7 cellular contexts compared by ENCODE assay signal in the genomic region with DNA sequence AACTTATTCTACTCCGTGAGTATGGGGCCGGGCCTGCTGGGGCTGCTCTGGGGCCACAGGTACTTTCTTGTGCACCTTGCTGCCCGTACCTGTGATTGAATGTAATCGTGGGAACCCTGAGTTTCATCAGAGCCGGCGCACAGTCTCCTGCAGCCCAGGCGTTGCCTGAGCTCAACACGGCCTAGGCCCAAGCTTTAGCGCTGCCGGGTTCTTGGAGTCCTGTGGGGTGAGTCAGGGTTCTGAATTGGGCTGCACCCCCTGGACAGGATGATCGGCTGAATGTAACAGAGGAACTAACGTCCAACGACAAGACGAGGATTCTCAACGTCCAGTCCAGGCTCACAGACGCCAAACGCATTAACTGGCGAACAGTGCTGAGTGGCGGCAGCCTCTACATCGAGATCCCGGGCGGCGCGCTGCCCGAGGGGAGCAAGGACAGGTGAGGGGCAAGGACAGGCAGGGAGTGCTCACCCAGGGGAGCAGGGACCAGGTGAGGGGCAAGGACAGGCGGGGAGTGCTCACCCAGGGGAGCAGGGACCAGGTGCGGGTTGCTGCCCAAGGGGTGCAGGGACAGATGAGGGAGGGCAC. TPM values are rescaled to one million over a fixed set of nuclear protein-coding genes. Genes with fewer than 3 reads are reported as not detected.
DNase-seq lines count a peak whose midpoint lies in the region; ATAC-seq and TF ChIP-seq lines count a peak whose summit lies in the region.

No MANE protein-coding gene starts in this region.

- H3K79me2 ChIP-seq in GM23248 (ENCODE audit: insufficient read depth), result peaks cover 78% of the 10 kb centered on the region

- H3K36me3 ChIP-seq in GM23248 (ENCODE audit: low read depth) (no peaks in the 10 kb centered on the region; the same call in 1 of the 2 replicates), SJSA1 (peaks cover 71% of the 10 kb centered on the region)
- H3K36me3 ChIP-seq in effector memory CD4-positive, alpha-beta T cell (ENCODE audit: control insufficient read depth, insufficient read depth, low read length), result peaks cover 23% of the 10 kb centered on the region

- H3K9ac ChIP-seq in GM23248, result peak overlapping the region; percentile 99

- H3K36me3 Mint-ChIP-seq in nephron progenitor cell (ENCODE audit: low read depth), result peaks cover 19% of the 10 kb centered on the region

- H3K9me2 ChIP-seq in GM23248 (ENCODE audit: insufficient read depth), result no peaks in the 10 kb centered on the region

- no peaks in the 10 kb centered on the region for H3K27me3 ChIP-seq in GM23248 (replicated peaks; ENCODE audit: insufficient read depth)
- no peaks in the 10 kb centered on the region for H3K27me3 ChIP-seq in SJSA1 (replicated peaks)
- H3K27me3 ChIP-seq in effector memory CD4-positive, alpha-beta T cell (replicated peaks; ENCODE audit: control insufficient read depth, insufficient read depth, low read length, poor library complexity, severe bottlenecking), result no peaks in the 10 kb centered on the region

- no peak overlapping the region for H2AFZ ChIP-seq in GM23248

- H3K4me1 ChIP-seq in GM23248 (ENCODE audit: insufficient read depth) (peaks cover 21% of the 10 kb centered on the region), SJSA1 (replicated peaks) (peaks cover 29% of the 10 kb centered on the region)
- H3K4me1 ChIP-seq in effector memory CD4-positive, alpha-beta T cell (ENCODE audit: control insufficient read depth, insufficient read depth, low read length, poor library complexity, severe bottlenecking), result peaks cover 26% of the 10 kb centered on the region

- no peaks in the 10 kb centered on the region for H3K9me3 Mint-ChIP-seq in nephron progenitor cell

- peaks cover 50% of the 10 kb centered on the region for H3K4me1 Mint-ChIP-seq in nephron progenitor cell

- H3K27ac ChIP-seq in GM23248, result peak overlapping the region; percentile 95
- no peak overlapping the region for H3K27ac ChIP-seq in SJSA1
- peak overlapping the region; percentile 93 for H3K27ac ChIP-seq in effector memory CD4-positive, alpha-beta T cell (ENCODE audit: insufficient read depth, low read length, poor library complexity, severe bottlenecking)

- peak overlapping the region; percentile 92 for H3K4me3 ChIP-seq in GM23248
- H3K4me3 ChIP-seq in SJSA1, result peak overlapping the region; percentile 92
- peak overlapping the region; percentile 100 for H3K4me3 ChIP-seq in effector memory CD4-positive, alpha-beta T cell (ENCODE audit: insufficient read depth, low read depth, low read length, poor library complexity, severe bottlenecking)

- TF ChIP-seq CTCF in nephron progenitor cell (IDR thresholded peaks at IDR 0.05), result no peak

- peak overlapping the region; percentile 83 for H3K4me3 Mint-ChIP-seq in nephron progenitor cell

- peaks cover 6% of the 10 kb centered on the region for H3F3A ChIP-seq in GM23248 (ENCODE audit: insufficient read depth)

- no peak overlapping the region for H3K27ac Mint-ChIP-seq in nephron progenitor cell

- ATAC-seq in GM18520 (IDR thresholded peaks at IDR 0.05; ENCODE audit: unreplicated experiment), result no peak

- H3K9me3 ChIP-seq in GM23248 (ENCODE audit: low read depth) (no peaks in the 10 kb centered on the region), SJSA1 (replicated peaks) (no peaks in the 10 kb centered on the region)
- H3K9me3 ChIP-seq in effector memory CD4-positive, alpha-beta T cell (ENCODE audit: control insufficient read depth, low read length), result no peaks in the 10 kb centered on the region

- H3K27me3 Mint-ChIP-seq in nephron progenitor cell (ENCODE audit: low read depth, poor library complexity), result peaks cover 16% of the 10 kb centered on the region

- H4K20me1 ChIP-seq in GM23248 (ENCODE audit: insufficient read depth), result peaks cover 15% of the 10 kb centered on the region

- in situ Hi-C loops in GM23248 (cut with MboI), result no loop called here

- peak overlapping the region; percentile 91 for H3K4me2 ChIP-seq in GM23248 (ENCODE audit: unreplicated experiment)

- WGBS in GM23248 (ENCODE audit: low coverage in 1 of 2, low lambda C conversion rate in 2 of 2, missing lambda C conversion rate in 2 of 2), 2 experiments, result 30 to 32% methylated on average over 27 of the region's 27 CpGs

- DNase-seq in GM23248 (peak; percentile 89), SJSA1 (ENCODE audit: low read depth in 1 of 2, low spot score in 2 of 2) (no peak), nephron progenitor cell (no peak)
- DNase-seq in effector memory CD4-positive, alpha-beta T cell, result no peak
- DNase-seq in stimulated activated CD4-positive, alpha-beta T cell treated with anti-CD3 and anti-CD28 coated beads, Interleukin-2, amount 100 ng/mL, for 48 hours, result no peak
- DNase-seq in NK-92 treated with Interleukin-12 subunit alpha and Interleukin-12 subunit beta, amount 100 ng/mL, for 24 hours (lab: John Stamatoyannopoulos, UW), result no peak

RNA-seq across cellular contexts. Expression of a gene that starts 10.4 kb away (rescaled TPM):
- total RNA-seq in GM23248 (2014; rRNA removed; shearing (Covaris generic)), result not detected in 2 replicates
- polyA plus RNA-seq in GM23248 (2016; fragmentation: Nextera tagmentation; extraction: Ambion mirVana), result 0.19 TPM in 1 of 2 replicates, not detected in the other
- total RNA-seq in SJSA1 (2014; rRNA removed; shearing (Covaris generic)), result not detected in 2 replicates

RNA-seq across cellular contexts. Expression of a gene that starts 15.4 kb away (rescaled TPM):
- not detected in 2 replicates for total RNA-seq in GM23248 (2014; rRNA removed; shearing (Covaris generic))
- 0.41 TPM in 1 of 2 replicates, not detected in the other for polyA plus RNA-seq in GM23248 (2016; fragmentation: Nextera tagmentation; extraction: Ambion mirVana)
- total RNA-seq in SJSA1 (2014; rRNA removed; shearing (Covaris generic)), result not detected in 2 replicates

RNA-seq across cellular contexts. Expression of a gene that starts 22.5 kb away (rescaled TPM):
- not detected in 2 replicates for total RNA-seq in GM23248 (2014; rRNA removed; shearing (Covaris generic))
- polyA plus RNA-seq in GM23248 (2016; fragmentation: Nextera tagmentation; extraction: Ambion mirVana), result not detected in 2 replicates
- total RNA-seq in SJSA1 (2014; rRNA removed; shearing (Covaris generic)), result 0.58 TPM in 1 of 2 replicates, not detected in the other

RNA-seq across cellular contexts. Expression of a gene that starts 35.0 kb away (rescaled TPM):
- 20.9 and 26.7 TPM in 2 replicates for total RNA-seq in GM23248 (2014; rRNA removed; shearing (Covaris generic))
- polyA plus RNA-seq in GM23248 (2016; fragmentation: Nextera tagmentation; extraction: Ambion mirVana), result 13.7 and 16.8 TPM in 2 replicates
- total RNA-seq in SJSA1 (2014; rRNA removed; shearing (Covaris generic)), result 13.8 and 44.9 TPM in 2 replicates

RNA-seq across cellular contexts. Expression of a gene that starts 35.5 kb away (rescaled TPM):
- 68.3 and 85.1 TPM in 2 replicates for total RNA-seq in GM23248 (2014; rRNA removed; shearing (Covaris generic))
- 62.3 and 69.5 TPM in 2 replicates for polyA plus RNA-seq in GM23248 (2016; fragmentation: Nextera tagmentation; extraction: Ambion mirVana)
- total RNA-seq in SJSA1 (2014; rRNA removed; shearing (Covaris generic)), result 91.7 and 116 TPM in 2 replicates
